Comparison of ENCODE assay signal across 24 cellular contexts in the genomic region with DNA sequence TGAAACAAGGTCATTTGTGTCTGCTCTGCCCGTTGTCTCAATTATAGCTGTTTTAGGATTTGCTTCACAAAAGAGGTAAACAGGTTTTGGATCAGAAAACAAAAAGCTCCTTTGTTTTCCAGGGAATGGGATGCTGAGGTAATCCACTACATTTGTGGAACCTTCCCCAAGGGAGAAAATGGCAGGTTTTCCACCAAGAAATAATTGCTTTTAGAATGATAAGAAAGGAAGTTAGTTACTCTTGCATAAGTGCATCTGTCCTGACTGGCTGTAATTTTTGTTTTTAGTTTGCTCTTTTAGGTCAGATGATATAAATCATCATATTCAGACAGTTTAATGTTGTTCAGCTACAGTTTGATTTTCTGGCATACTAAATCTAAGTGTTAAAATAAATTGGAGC.
DNase-seq lines count a peak whose midpoint lies in the region; ATAC-seq and TF ChIP-seq lines count a peak whose summit lies in the region.
"Had no signal": no experiment of that assay in that cellular context is flagged by ENCODE, and none has a peak within 500 bp of the region (broad histone marks: within the 10 kb centered on the region; RNA-seq: fewer than 3 reads in every experiment).

No MANE protein-coding gene starts in this region.

- no peak for TF ChIP-seq CTCF in AG09309 (IDR thresholded peaks at IDR 0.05; ENCODE audit: control insufficient read depth, insufficient read depth, low read depth, low read length, missing control alignments)
- TF ChIP-seq CTCF in chondrocyte (IDR thresholded peaks at IDR 0.05), result no peak

- peaks cover 35% of the 10 kb centered on the region for H3K9me3 Mint-ChIP-seq in chondrocyte (ENCODE audit: low read depth)

- no peak overlapping the region for H3K4me3 ChIP-seq in AG09309 (ENCODE audit: control insufficient read depth, low read depth, low read length)
- H3K4me3 ChIP-seq: BLaER1, breast epithelium, GM23248, MG63, pancreas had no signal

- no peak for ATAC-seq in GM18520 (IDR thresholded peaks at IDR 0.05; ENCODE audit: unreplicated experiment)
- ATAC-seq in GM21825 (IDR thresholded peaks at IDR 0.05; ENCODE audit: unreplicated experiment), result no peak
- ATAC-seq: natural killer cell; pancreas; stimulated activated naive CD8-positive, alpha-beta T cell treated with anti-CD3 and anti-CD28 coated beads, Interleukin-15, Interleukin-2, amounts not matched to agents 100 U/mL and 50 U/mL, for 24 hours; T-helper 17 cell had no signal

- peak overlapping the region; percentile 38 for H3K27ac Mint-ChIP-seq in chondrocyte (ENCODE audit: unreplicated experiment)
- H3K27ac Mint-ChIP-seq: activated T-cell treated with anti-CD3 and anti-CD28 coated beads, Interleukin-2, amount 50 U/mL, for 24 hours; natural killer cell; T-helper 17 cell had no signal

- H3K36me3 Mint-ChIP-seq in chondrocyte (ENCODE audit: low read depth), result peaks cover 26% of the 10 kb centered on the region
- H3K36me3 Mint-ChIP-seq: natural killer cell had no signal

- DNase-seq in AG09309 (ENCODE audit: low read depth) (peak; percentile 45), HEK293T (ENCODE audit: extremely low spot score) (no peak), chondrocyte (ENCODE audit: low spot score) (no peak), left kidney (ENCODE audit: low read depth, low spot score) (peak; percentile 67), DMS 273 (lab: John Stamatoyannopoulos, UW; ENCODE audit: unreplicated experiment) (no peak), RKO (ENCODE audit: low spot score) (no peak)
- DNase-seq: activated CD4-positive, alpha-beta T cell treated with anti-CD3 and anti-CD28 coated beads for 4 hours; activated gamma-delta T cell treated with Interleukin-2 at 50 U/mL for 16 hours; activated T-cell treated with anti-CD3 and anti-CD28 coated beads, Interleukin-2, amount 50 U/mL, for 24 hours; GM23248; left cardiac atrium; MG63; natural killer cell; NCI-H1417; NCI-H2107; NCI-H510A treated with DMSO at 0.1 percent for 48 hours; pancreas; SK-N-SH; stimulated activated naive CD8-positive, alpha-beta T cell treated with anti-CD3 and anti-CD28 coated beads, Interleukin-15, Interleukin-2, amounts not matched to agents 100 U/mL and 50 U/mL, for 24 hours; T-helper 17 cell had no signal

- H3K4me3 Mint-ChIP-seq in chondrocyte (ENCODE audit: unreplicated experiment), result no peak overlapping the region
- H3K4me3 Mint-ChIP-seq: activated T-cell treated with anti-CD3 and anti-CD28 coated beads, Interleukin-2, amount 50 U/mL, for 24 hours; natural killer cell; T-helper 17 cell had no signal

- POLR2A ChIA-PET in HEK293T (lab: Yijun Ruan, JAX), result no interaction called here

- H3K4me1 Mint-ChIP-seq in chondrocyte (ENCODE audit: low read depth), result peaks cover 40% of the 10 kb centered on the region
- H3K4me1 Mint-ChIP-seq: natural killer cell, T-helper 17 cell had no signal

- CTCF ChIA-PET in HEK293T (lab: Yijun Ruan, JAX), result no interaction called here

- no peaks in the 10 kb centered on the region for H3K27me3 Mint-ChIP-seq in chondrocyte (ENCODE audit: low read depth)
- H3K27me3 Mint-ChIP-seq: activated T-cell treated with anti-CD3 and anti-CD28 coated beads, Interleukin-2, amount 50 U/mL, for 24 hours; T-helper 17 cell had no signal

TF ChIP-seq in HEK293T, 16 proteins besides CTCF, POLR2A, EP300 and RAD21:
- TF ChIP-seq, protein P1, sequence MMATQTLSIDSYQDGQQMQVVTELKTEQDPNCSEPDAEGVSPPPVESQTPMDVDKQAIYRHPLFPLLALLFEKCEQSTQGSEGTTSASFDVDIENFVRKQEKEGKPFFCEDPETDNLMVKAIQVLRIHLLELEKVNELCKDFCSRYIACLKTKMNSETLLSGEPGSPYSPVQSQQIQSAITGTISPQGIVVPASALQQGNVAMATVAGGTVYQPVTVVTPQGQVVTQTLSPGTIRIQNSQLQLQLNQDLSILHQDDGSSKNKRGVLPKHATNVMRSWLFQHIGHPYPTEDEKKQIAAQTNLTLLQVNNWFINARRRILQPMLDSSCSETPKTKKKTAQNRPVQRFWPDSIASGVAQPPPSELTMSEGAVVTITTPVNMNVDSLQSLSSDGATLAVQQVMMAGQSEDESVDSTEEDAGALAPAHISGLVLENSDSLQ (IDR thresholded peaks at IDR 0.05), result peak; percentile 77
- TF ChIP-seq FOXM1 (IDR thresholded peaks at IDR 0.05; ENCODE audit: borderline replicate concordance), result no peak

Comparison
In these comparisons a context has a peak if more than half of its experiments do, and no peak if none do; other contexts are left out.
1. DNase-seq: peak in AG09309 (single experiment) and left kidney (single experiment); none in HEK293T (single experiment), chondrocyte (single experiment), DMS 273 (single experiment) and RKO (single experiment).